ENCODE assay signal across 9 cellular contexts in genomic region chr11:47376543-47377371, GRCh38. TPM values are rescaled to one million over a fixed set of nuclear protein-coding genes. Genes with fewer than 3 reads are reported as not detected.
DNase-seq lines count a peak whose midpoint lies in the region; ATAC-seq and TF ChIP-seq lines count a peak whose summit lies in the region.
"Had no signal": no experiment of that assay in that cellular context is flagged by ENCODE, and none has a peak within 500 bp of the region (broad histone marks: within the 10 kb centered on the region; RNA-seq: fewer than 3 reads in every experiment).

No MANE protein-coding gene starts in this region.

- DNase-seq in CD8-positive, alpha-beta memory T cell = no peak
- DNase-seq in UCSD-AML1 (lab: John Stamatoyannopoulos, UW; ENCODE audit: unreplicated experiment) (peak; percentile 68), lower lobe of right lung (peak; percentile 87), ACHN (no peak), NCI-H146 treated with DMSO at 0.1 percent for 48 hours (lab: John Stamatoyannopoulos, UW; ENCODE audit: unreplicated experiment) (no peak)

- H3K27me3 Mint-ChIP-seq in CD8-positive, alpha-beta memory T cell = peaks cover 0 to 2% of the 10 kb centered on the region in 2 donors

- ATAC-seq in HG02759 (IDR thresholded peaks at IDR 0.05; ENCODE audit: unreplicated experiment) (peak; percentile 36), lower lobe of right lung (peak; percentile 59 to 68), HG03025 (IDR thresholded peaks at IDR 0.05; ENCODE audit: low FRiP score, unreplicated experiment) (no peak), GM21360 (IDR thresholded peaks at IDR 0.05; ENCODE audit: unreplicated experiment) (no peak)

- in situ Hi-C loops in ACHN (cut with HindIII; ENCODE audit: low pct_ligation_motif_present, low pct_unique_long_range_greater_than_20kb, low sequenced_read_pairs) = no loop called here

- no peak overlapping the region for H3K27ac Mint-ChIP-seq in CD8-positive, alpha-beta memory T cell

- H3K4me3 ChIP-seq in CD8-positive, alpha-beta memory T cell (ENCODE audit: low read length) = no peak overlapping the region
- H3K4me3 ChIP-seq in lower lobe of right lung = peak overlapping the region; percentile 58

- POLR2A ChIA-PET in CD8-positive, alpha-beta memory T cell (lab: Charles Lee) = no interaction called here

- H3K27me3 ChIP-seq in CD8-positive, alpha-beta memory T cell (ENCODE audit: insufficient read depth, low read length, poor library complexity, severe bottlenecking) = no peaks in the 10 kb centered on the region
- H3K27me3 ChIP-seq in lower lobe of right lung (ENCODE audit: low read depth) = no peaks in the 10 kb centered on the region

- CTCF ChIA-PET in CD8-positive, alpha-beta memory T cell (lab: Charles Lee) = interaction anchor here (1.2 to 1.7 kb wide), 2 partner anchors 34 to 35 kb away, joined by 3 to 5 read pairs; no protein-coding TSS in a partner anchor

- H3K4me3 Mint-ChIP-seq in CD8-positive, alpha-beta memory T cell = no peak overlapping the region

- no peaks in the 10 kb centered on the region for H3K9me3 ChIP-seq in CD8-positive, alpha-beta memory T cell (ENCODE audit: low read length)
- no peaks in the 10 kb centered on the region for H3K9me3 ChIP-seq in lower lobe of right lung

- no peaks in the 10 kb centered on the region for H3K9me3 Mint-ChIP-seq in CD8-positive, alpha-beta memory T cell

- H3K36me3 ChIP-seq in CD8-positive, alpha-beta memory T cell (ENCODE audit: insufficient read depth, low read length) = no peaks in the 10 kb centered on the region
- H3K36me3 ChIP-seq in lower lobe of right lung = peaks cover 9% of the 10 kb centered on the region

- intact Hi-C loops in lower lobe of right lung (cut with DNase I) = no loop called here

- H3K36me3 Mint-ChIP-seq in CD8-positive, alpha-beta memory T cell = no peaks in the 10 kb centered on the region

- H3K4me1 ChIP-seq in CD8-positive, alpha-beta memory T cell (ENCODE audit: insufficient read depth, low read length) = peaks cover 3% of the 10 kb centered on the region
- H3K4me1 ChIP-seq in lower lobe of right lung = peaks cover 14% of the 10 kb centered on the region

- no peak for TF ChIP-seq CTCF in lower lobe of right lung (IDR thresholded peaks at IDR 0.05)

- H3K27ac ChIP-seq in CD8-positive, alpha-beta memory T cell (ENCODE audit: low read depth, low read length) = peak overlapping the region; percentile 59
- H3K27ac ChIP-seq in lower lobe of right lung = peak overlapping the region; percentile 83

- H3K4me1 Mint-ChIP-seq in CD8-positive, alpha-beta memory T cell = peaks cover 0 to 2% (median 0%) of the 10 kb centered on the region in 3 donors

RNA-seq across cellular contexts. Expression of gene SPI1, which starts 1.6 kb away (rescaled TPM):
- 1 to 10 TPM; 1.8 to 2.0 TPM for total RNA-seq in CD8-positive, alpha-beta memory T cell
- polyA plus RNA-seq in CD8-positive, alpha-beta memory T cell = not detected
- 295 TPM for total RNA-seq in lower lobe of right lung
- total RNA-seq: astrocyte had no signal

RNA-seq across cellular contexts. Expression of gene MYBPC3, which starts 24.3 kb away (rescaled TPM):
- not detected for total RNA-seq in CD8-positive, alpha-beta memory T cell
- polyA plus RNA-seq in CD8-positive, alpha-beta memory T cell = not detected
- 0.86 TPM for total RNA-seq in lower lobe of right lung
- total RNA-seq: astrocyte had no signal

RNA-seq across cellular contexts. Expression of gene SLC39A13, which starts 31.6 kb away (rescaled TPM):
- total RNA-seq in CD8-positive, alpha-beta memory T cell = 10 to 100 TPM; 20.2 to 23.4 TPM
- 39.4 TPM for polyA plus RNA-seq in CD8-positive, alpha-beta memory T cell
- total RNA-seq in lower lobe of right lung = 48.0 TPM

RNA-seq across cellular contexts. Expression of gene PSMC3, which starts 49.5 kb away (rescaled TPM):
- total RNA-seq in CD8-positive, alpha-beta memory T cell = 100 to 1,000 TPM; 200 to 219 TPM
- polyA plus RNA-seq in CD8-positive, alpha-beta memory T cell = 118 TPM
- 77.1 TPM for total RNA-seq in lower lobe of right lung

Comparison
In these comparisons a context has a peak if more than half of its experiments do, and no peak if none do; other contexts are left out.
1. DNase-seq: peak in UCSD-AML1 (single experiment) and lower lobe of right lung (single experiment); none in CD8-positive, alpha-beta memory T cell (0 of 5), ACHN (single experiment) and NCI-H146 treated with DMSO at 0.1 percent for 48 hours (single experiment).
2. ATAC-seq: peak in HG02759 (single experiment) and lower lobe of right lung (2 of 2); none in HG03025 (single experiment) and GM21360 (single experiment).
3. RNA of gene SPI1, which starts 1.6 kb away (total RNA-seq): 295 TPM in lower lobe of right lung (single experiment); 1.8 to 2.0 TPM in CD8-positive, alpha-beta memory T cell; every median in the first group is over 10 times any median in the second.